In the genomic region with DNA sequence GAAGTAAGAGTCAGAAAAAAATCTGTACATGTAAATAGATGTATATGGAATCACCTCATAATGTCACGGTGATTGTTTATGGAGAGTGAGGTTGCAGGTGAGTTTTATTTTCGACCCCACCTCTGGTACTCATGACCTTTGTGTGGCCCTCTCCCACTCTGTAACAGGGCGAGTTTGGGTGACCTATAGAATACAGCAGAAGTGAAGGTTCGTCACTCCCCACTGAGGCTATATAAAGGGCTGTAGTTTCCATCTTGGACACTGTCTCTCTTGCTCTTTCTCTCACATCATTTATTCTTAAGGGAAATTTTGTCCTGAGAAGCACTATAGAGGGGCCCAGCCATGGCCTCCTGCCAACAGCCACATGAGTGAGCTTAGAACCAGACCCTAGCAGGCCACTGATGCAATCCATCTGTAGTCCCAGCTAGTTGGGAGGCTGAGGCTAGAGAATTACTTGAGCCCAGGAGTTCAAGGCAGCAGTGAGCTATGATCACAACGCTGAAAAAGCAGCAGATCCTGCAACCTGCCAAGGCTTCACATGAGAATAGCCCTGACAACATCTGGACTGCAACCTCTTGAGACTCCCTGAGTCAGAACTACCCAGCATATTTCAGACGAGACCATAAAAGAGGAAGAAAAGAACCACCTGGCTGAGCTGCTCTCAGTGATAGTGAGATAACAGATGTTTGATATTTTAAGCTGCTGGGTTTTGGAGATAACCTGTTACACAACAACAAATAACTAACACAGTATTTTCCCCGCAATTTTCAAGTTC, we compare ENCODE assay signal across 8 cellular contexts.
DNase-seq lines count a peak whose midpoint lies in the region; ATAC-seq and TF ChIP-seq lines count a peak whose summit lies in the region.
"Had no signal": no experiment of that assay in that cellular context is flagged by ENCODE, and none has a peak within 500 bp of the region (broad histone marks: within the 10 kb centered on the region; RNA-seq: fewer than 3 reads in every experiment).

No MANE protein-coding gene starts in this region.

- 47 to 54% (median 53%) methylated on average over 7 of the region's 7 CpGs for WGBS in ovary, 3 donors

- intact Hi-C loops in ovary (cut with DNase I), result loop anchor here in 3 of 4 donors (5.0 to 10.0 kb wide), 3 partner anchors 122 to 660 kb away; no protein-coding TSS in a partner anchor

- H3K36me3 Mint-ChIP-seq in effector memory CD8-positive, alpha-beta T cell (ENCODE audit: insufficient read depth), result peaks cover 4% of the 10 kb centered on the region

- no peak for TF ChIP-seq CTCF in ovary (IDR thresholded peaks at IDR 0.05)

- no peaks in the 10 kb centered on the region for H3K27me3 Mint-ChIP-seq in effector memory CD8-positive, alpha-beta T cell

- peak; percentile 84 for DNase-seq in NOMO-1 treated with DMSO at 0.1 percent for 48 hours (lab: John Stamatoyannopoulos, UW; ENCODE audit: unreplicated experiment)
- DNase-seq in ovary, result peak in 4 of 5 donors; percentile 39 to 55 (median 50)
- no peak for DNase-seq in effector memory CD8-positive, alpha-beta T cell
- DNase-seq in D341Med (ENCODE audit: low spot score), result no peak
- DNase-seq in activated CD4-positive, alpha-beta T cell treated with anti-CD3 and anti-CD28 coated beads for 1 hour, result no peak
- DNase-seq: central memory CD4-positive, alpha-beta T cell had no signal

- H3K27ac ChIP-seq in ovary, result peak overlapping the region in 1 of 2 donors; percentile 11

- TF ChIP-seq POLR2A in ovary (IDR thresholded peaks at IDR 0.05), result no peak

- H3K27me3 ChIP-seq in ovary, result no peaks in the 10 kb centered on the region

- no peak for TF ChIP-seq EP300 in ovary (IDR thresholded peaks at IDR 0.05)

- H3K9me3 Mint-ChIP-seq in effector memory CD8-positive, alpha-beta T cell, result no peaks in the 10 kb centered on the region

- peak; percentile 56 for ATAC-seq in GM19043 (IDR thresholded peaks at IDR 0.05; ENCODE audit: low read depth, unreplicated experiment)
- peak; percentile 48 for ATAC-seq in HG02840 (IDR thresholded peaks at IDR 0.05; ENCODE audit: low FRiP score, unreplicated experiment)
- ATAC-seq in effector memory CD8-positive, alpha-beta T cell (replicated peaks), result no peak

- H3K4me1 ChIP-seq in ovary (ENCODE audit: insufficient read depth), result no peaks in the 10 kb centered on the region

- H3K27ac Mint-ChIP-seq in effector memory CD8-positive, alpha-beta T cell, result no peak overlapping the region

- no peak overlapping the region for H3K4me3 Mint-ChIP-seq in effector memory CD8-positive, alpha-beta T cell

- no peak overlapping the region for H3K4me3 ChIP-seq in ovary

- no peaks in the 10 kb centered on the region for H3K9me3 ChIP-seq in ovary

- peaks cover 9 to 12% of the 10 kb centered on the region in 2 donors for H3K4me1 Mint-ChIP-seq in effector memory CD8-positive, alpha-beta T cell (ENCODE audit: low read depth in 2 of 2)

- H3K36me3 ChIP-seq in ovary, result no peaks in the 10 kb centered on the region

Comparison
In these comparisons a context has a peak if more than half of its experiments do, and no peak if none do; other contexts are left out.
1. DNase-seq: peak in NOMO-1 treated with DMSO at 0.1 percent for 48 hours (single experiment) and ovary (4 of 5); none in effector memory CD8-positive, alpha-beta T cell (0 of 3), D341Med (single experiment) and activated CD4-positive, alpha-beta T cell treated with anti-CD3 and anti-CD28 coated beads for 1 hour (single experiment).